ENCODE assay signal across 11 cellular contexts in the genomic region with DNA sequence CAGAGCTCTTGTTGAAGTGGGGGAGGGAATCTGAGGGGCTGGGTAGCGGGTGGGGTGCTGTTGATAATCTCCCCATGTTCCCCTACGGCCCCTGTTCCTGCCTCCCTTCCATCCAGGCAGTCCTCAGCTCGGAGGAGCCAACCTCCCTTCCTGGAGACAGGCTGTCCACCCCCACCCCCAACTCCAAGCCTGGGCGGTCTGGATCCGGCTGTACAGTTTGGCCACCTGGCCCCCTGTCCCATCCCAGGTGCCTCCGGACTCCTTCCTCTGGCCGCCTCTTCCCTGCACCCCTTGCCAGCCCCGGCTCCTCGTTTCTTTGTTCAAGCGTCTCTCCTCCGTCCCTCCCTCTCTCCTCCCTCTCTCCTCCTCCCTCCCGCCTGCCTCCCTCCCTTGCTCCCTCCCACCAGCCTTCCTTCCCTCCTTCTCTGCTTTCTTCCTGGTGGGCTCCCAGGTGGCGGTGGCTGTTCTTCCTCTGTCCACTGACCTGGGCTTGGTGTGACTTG. TPM values are rescaled to one million over a fixed set of nuclear protein-coding genes. Genes with fewer than 3 reads are reported as not detected.
DNase-seq lines count a peak whose midpoint lies in the region; ATAC-seq and TF ChIP-seq lines count a peak whose summit lies in the region.
"Had no signal": no experiment of that assay in that cellular context is flagged by ENCODE, and none has a peak within 500 bp of the region (broad histone marks: within the 10 kb centered on the region; RNA-seq: fewer than 3 reads in every experiment).

No MANE protein-coding gene starts in this region.

- in situ Hi-C loops in Caki2 (cut with HindIII; ENCODE audit: low pct_unique_long_range_greater_than_20kb, low sequenced_read_pairs) = no loop called here

- H3K27ac ChIP-seq in right cardiac atrium (ENCODE audit: low read length) (peak overlapping the region; percentile 32), substantia nigra (ENCODE audit: low read depth, low read length, poor library complexity, severe bottlenecking) (no peak overlapping the region)

- H3K9me3 ChIP-seq in T-helper 17 cell (ENCODE audit: control insufficient read depth, low read length, poor library complexity, severe bottlenecking) = no peaks in the 10 kb centered on the region
- H3K9me3 ChIP-seq in right cardiac atrium (ENCODE audit: control insufficient read depth, low read length) = no peaks in the 10 kb centered on the region

- H3K4me1 ChIP-seq in right cardiac atrium (ENCODE audit: control insufficient read depth, insufficient read depth, low read length) = no peaks in the 10 kb centered on the region

- H3K27ac Mint-ChIP-seq in T-helper 17 cell = no peak overlapping the region
- no peak overlapping the region for H3K27ac Mint-ChIP-seq in activated naive CD4-positive, alpha-beta T cell treated with anti-CD3 and anti-CD28 coated beads, Interleukin-2, amount 10 ng/mL, durations not matched to agents 7 days and 5 days
- H3K27ac Mint-ChIP-seq: activated CD4-positive, alpha-beta T cell treated with anti-CD3 and anti-CD28 coated beads, Interleukin-2, amount 10 ng/mL, durations not matched to agents 24 days and 14 days had no signal

- H3K4me1 Mint-ChIP-seq in T-helper 17 cell = peaks cover 21% of the 10 kb centered on the region
- peaks cover 7% of the 10 kb centered on the region for H3K4me1 Mint-ChIP-seq in activated naive CD4-positive, alpha-beta T cell treated with anti-CD3 and anti-CD28 coated beads, Interleukin-2, amount 10 ng/mL, durations not matched to agents 7 days and 5 days

- CTCF ChIA-PET in activated naive CD4-positive, alpha-beta T cell treated with anti-CD3 and anti-CD28 coated beads, Interleukin-2, amount 10 ng/mL, durations not matched to agents 7 days and 5 days (lab: Charles Lee) = interaction anchor here (0.6 to 1.5 kb wide), 2 partner anchors 35 to 242 kb away, joined by 4 to 5 read pairs; no protein-coding TSS in a partner anchor

- intact Hi-C loops in right cardiac atrium (cut with DNase I) = loop anchor here in 1 of 4 donors (2.0 kb wide), 1 partner anchor 32 kb away; no protein-coding TSS in a partner anchor

- peak; percentile 62 for DNase-seq in Caki2 (ENCODE audit: low read depth)
- DNase-seq in T-helper 17 cell = no peak
- no peak for DNase-seq in right cardiac atrium
- DNase-seq in retinal pigment epithelial cell (ENCODE audit: low read depth) = no peak
- DNase-seq in substantia nigra (lab: John Stamatoyannopoulos, UW) = no peak
- no peak for DNase-seq in OCI-M1 (lab: John Stamatoyannopoulos, UW)
- no peak for DNase-seq in D341Med (ENCODE audit: low spot score)
- no peak for DNase-seq in activated naive CD4-positive, alpha-beta T cell treated with anti-CD3 and anti-CD28 coated beads, Interleukin-2, amount 10 ng/mL, durations not matched to agents 7 days and 5 days
- DNase-seq: activated CD4-positive, alpha-beta T cell treated with anti-CD3 and anti-CD28 coated beads, Interleukin-2, amount 10 ng/mL, durations not matched to agents 24 days and 14 days; cerebellar nuclear complex; NCI-H2081 treated with DMSO at 0.1 percent for 48 hours had no signal

- H3K36me3 Mint-ChIP-seq in T-helper 17 cell (ENCODE audit: low read depth) = peaks cover 5% of the 10 kb centered on the region
- no peaks in the 10 kb centered on the region for H3K36me3 Mint-ChIP-seq in activated naive CD4-positive, alpha-beta T cell treated with anti-CD3 and anti-CD28 coated beads, Interleukin-2, amount 10 ng/mL, durations not matched to agents 7 days and 5 days

- ATAC-seq in T-helper 17 cell = no peak
- ATAC-seq in right cardiac atrium = no peak

- H3K27me3 Mint-ChIP-seq in T-helper 17 cell = peaks cover 24% of the 10 kb centered on the region
- H3K27me3 Mint-ChIP-seq in activated naive CD4-positive, alpha-beta T cell treated with anti-CD3 and anti-CD28 coated beads, Interleukin-2, amount 10 ng/mL, durations not matched to agents 7 days and 5 days = peaks cover 76% of the 10 kb centered on the region

- H3K4me3 Mint-ChIP-seq in T-helper 17 cell = peak overlapping the region; percentile 77
- no peak overlapping the region for H3K4me3 Mint-ChIP-seq in activated naive CD4-positive, alpha-beta T cell treated with anti-CD3 and anti-CD28 coated beads, Interleukin-2, amount 10 ng/mL, durations not matched to agents 7 days and 5 days
- H3K4me3 Mint-ChIP-seq: activated CD4-positive, alpha-beta T cell treated with anti-CD3 and anti-CD28 coated beads, Interleukin-2, amount 10 ng/mL, durations not matched to agents 24 days and 14 days had no signal

- H3K9me3 Mint-ChIP-seq in activated naive CD4-positive, alpha-beta T cell treated with anti-CD3 and anti-CD28 coated beads, Interleukin-2, amount 10 ng/mL, durations not matched to agents 7 days and 5 days = no peaks in the 10 kb centered on the region
- H3K9me3 Mint-ChIP-seq: activated CD4-positive, alpha-beta T cell treated with anti-CD3 and anti-CD28 coated beads, Interleukin-2, amount 10 ng/mL, durations not matched to agents 24 days and 14 days had no signal

- WGBS in right cardiac atrium = 38% methylated on average over 13 of the region's 13 CpGs

- no peaks in the 10 kb centered on the region for H3K27me3 ChIP-seq in right cardiac atrium (ENCODE audit: control insufficient read depth, insufficient read depth)

- TF ChIP-seq CTCF in retinal pigment epithelial cell (conservative IDR thresholded peaks at IDR 0.05; ENCODE audit: low read depth, low read length) = no peak

- peak overlapping the region; percentile 60 for H3K4me3 ChIP-seq in right cardiac atrium (ENCODE audit: low read length)
- H3K4me3 ChIP-seq in retinal pigment epithelial cell (ENCODE audit: low read length) = peak overlapping the region; percentile 85

RNA-seq across cellular contexts. Expression of a gene that starts 1.9 kb away (rescaled TPM):
- total RNA-seq in Caki2 (2014; rRNA removed; shearing (Covaris generic); ENCODE audit: low replicate concordance) = 33.5 and 36.1 TPM in 2 replicates
- total RNA-seq in T-helper 17 cell = under 1 TPM in 1 of 2 donors, not detected in 1; 0.18 TPM
- total RNA-seq in right cardiac atrium = 10 to 100 TPM in 2 of 4 donors, 1 to 10 TPM in 2; 7.3 to 15.2 (median 9.4) TPM
- 10.2 TPM for polyA plus RNA-seq in right cardiac atrium

RNA-seq across cellular contexts. Expression of a gene that starts 34.4 kb away (rescaled TPM):
- total RNA-seq in Caki2 (2014; rRNA removed; shearing (Covaris generic); ENCODE audit: low replicate concordance) = not detected in 2 replicates
- under 1 TPM in 1 of 2 donors, not detected in 1; 0.10 TPM for total RNA-seq in T-helper 17 cell
- not detected for total RNA-seq in right cardiac atrium
- not detected for polyA plus RNA-seq in right cardiac atrium
- total RNA-seq: activated CD4-positive, alpha-beta T cell treated with anti-CD3 and anti-CD28 coated beads, Interleukin-2, amount 10 ng/mL, durations not matched to agents 24 days and 14 days had no signal

RNA-seq across cellular contexts. Expression of a gene that starts 48.0 kb away (rescaled TPM):
- not detected in 2 replicates for total RNA-seq in Caki2 (2014; rRNA removed; shearing (Covaris generic); ENCODE audit: low replicate concordance)
- total RNA-seq in T-helper 17 cell (under 1 TPM in 1 of 2 donors, not detected in 1; 0.78 TPM), right cardiac atrium (10 to 100 TPM in 1 of 4 donors, 1 to 10 TPM in 3; 5.0 to 10.4 (median 8.9) TPM)
- polyA plus RNA-seq in right cardiac atrium = 5.4 TPM
- total RNA-seq: activated CD4-positive, alpha-beta T cell treated with anti-CD3 and anti-CD28 coated beads, Interleukin-2, amount 10 ng/mL, durations not matched to agents 24 days and 14 days had no signal

Comparison
In these comparisons a context has a peak if more than half of its experiments do, and no peak if none do; other contexts are left out.
1. RNA of a gene that starts 1.9 kb away (total RNA-seq): 33.5 to 36.1 TPM in Caki2 and 7.3 to 15.2 TPM in right cardiac atrium; 0.18 TPM in T-helper 17 cell; every median in the first group is over 4 times any median in the second.